Comparison of ENCODE assay signal across 33 cellular contexts in the genomic region with DNA sequence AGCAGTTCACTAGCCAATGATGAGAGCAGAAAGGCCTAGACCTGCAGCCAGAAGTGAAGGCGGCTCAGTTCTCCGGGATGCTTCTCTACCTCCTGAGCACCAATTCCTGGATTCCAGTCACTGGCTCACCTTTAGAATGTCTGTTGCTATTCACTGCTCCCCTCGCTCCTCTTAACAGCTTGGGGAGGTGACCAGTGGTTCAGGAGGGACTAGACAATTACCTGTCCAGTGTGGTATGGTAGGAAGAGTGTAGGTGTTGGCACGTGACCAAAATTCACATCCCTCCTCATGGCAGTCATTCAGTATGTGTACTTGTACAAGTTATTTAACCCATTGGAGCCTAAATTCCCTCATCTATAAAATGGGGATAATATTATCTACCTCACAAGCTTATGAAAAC. TPM values are rescaled to one million over a fixed set of nuclear protein-coding genes. Genes with fewer than 3 reads are reported as not detected.
"Had no signal": no experiment of that assay in that cellular context is flagged by ENCODE, and none has a peak within 500 bp of the region (broad histone marks: within the 10 kb centered on the region; RNA-seq: fewer than 3 reads in every experiment).

No MANE protein-coding gene starts in this region.

- H3K9me3 ChIP-seq: ascending aorta, heart left ventricle, spleen, testis, vagina had no signal

- FAIRE-seq: endothelial cell of umbilical vein, kidney had no signal

- H3K9me3 Mint-ChIP-seq: activated CD4-positive, alpha-beta memory T cell treated with anti-CD3 and anti-CD28 coated beads, Interleukin-2, amount 10 ng/mL, durations not matched to agents 7 days and 5 days; activated CD4-positive, alpha-beta T cell treated with anti-CD3 and anti-CD28 coated beads, Interleukin-2, amount 10 ng/mL, durations not matched to agents 24 days and 14 days; activated naive CD8-positive, alpha-beta T cell treated with anti-CD3 and anti-CD28 coated beads, Interleukin-2, amount 10 ng/mL, durations not matched to agents 7 days and 5 days; activated T-cell treated with anti-CD3 and anti-CD28 coated beads, Interleukin-2, amount 50 U/mL, for 72 hours; brain; immature natural killer cell; naive thymus-derived CD4-positive, alpha-beta T cell; neural crest cell; T-helper 1 cell treated with Interleukin-12 subunit alpha and Interleukin-12 subunit beta and Interleukin-4 antibody, amounts not matched to agents 30 μg/mL and 1 μg/mL, for 36 hours; type B pancreatic cell had no signal

- H3K4me3 Mint-ChIP-seq: activated CD4-positive, alpha-beta memory T cell treated with anti-CD3 and anti-CD28 coated beads, Interleukin-2, amount 10 ng/mL, durations not matched to agents 7 days and 5 days; activated CD4-positive, alpha-beta T cell treated with anti-CD3 and anti-CD28 coated beads, Interleukin-2, amount 10 ng/mL, durations not matched to agents 24 days and 14 days; activated CD8-positive, alpha-beta memory T cell treated with anti-CD3 and anti-CD28 coated beads, Interleukin-2, amount 10 ng/mL, durations not matched to agents 7 days and 5 days; activated naive CD8-positive, alpha-beta T cell treated with anti-CD3 and anti-CD28 coated beads, Interleukin-2, amount 10 ng/mL, durations not matched to agents 7 days and 5 days; activated T-cell treated with anti-CD3 and anti-CD28 coated beads, Interleukin-2, amount 50 U/mL, for 72 hours; brain; immature natural killer cell; naive thymus-derived CD4-positive, alpha-beta T cell; neural crest cell; T-helper 1 cell treated with Interleukin-12 subunit alpha and Interleukin-12 subunit beta and Interleukin-4 antibody, amounts not matched to agents 30 μg/mL and 1 μg/mL, for 36 hours; type B pancreatic cell had no signal

- H3K4me3 ChIP-seq: ascending aorta, heart left ventricle, spleen, testis, vagina had no signal

- ATAC-seq: activated CD4-positive, CD25-positive, alpha-beta regulatory T cell treated with anti-CD3 and anti-CD28 coated beads, Interleukin-2, amount 50 U/mL, for 24 hours; activated CD8-positive, alpha-beta memory T cell treated with anti-CD3 and anti-CD28 coated beads, Interleukin-2, amount 10 ng/mL, durations not matched to agents 7 days and 5 days; activated T-cell treated with anti-CD3 and anti-CD28 coated beads, Interleukin-2, amount 50 U/mL, for 72 hours; heart left ventricle; naive thymus-derived CD4-positive, alpha-beta T cell; right cardiac atrium had no signal

- DNase-seq: activated CD4-positive, alpha-beta memory T cell treated with anti-CD3 and anti-CD28 coated beads, Interleukin-2, amount 10 ng/mL, durations not matched to agents 7 days and 5 days; activated CD4-positive, alpha-beta T cell treated with anti-CD3 and anti-CD28 coated beads, Interleukin-2, amount 10 ng/mL, durations not matched to agents 24 days and 14 days; activated CD8-positive, alpha-beta memory T cell treated with anti-CD3 and anti-CD28 coated beads, Interleukin-2, amount 10 ng/mL, durations not matched to agents 7 days and 5 days; activated effector memory CD4-positive, alpha-beta T cell treated with Interleukin-2 at 50 U/mL for 16 hours; activated naive CD4-positive, alpha-beta T cell treated with Interleukin-2 at 50 U/mL for 16 hours; activated naive CD8-positive, alpha-beta T cell treated with anti-CD3 and anti-CD28 coated beads, Interleukin-2, amount 10 ng/mL, durations not matched to agents 7 days and 5 days; activated T-cell treated with anti-CD3 and anti-CD28 coated beads for 4 hours; activated T-cell treated with anti-CD3 and anti-CD28 coated beads, Interleukin-2, amount 50 U/mL, for 72 hours; cortex of kidney; foreskin fibroblast; heart left ventricle; hypothalamus; immature natural killer cell; midbrain; naive thymus-derived CD4-positive, alpha-beta T cell; occipital lobe; right cardiac atrium; spleen; stimulated activated naive CD4-positive, alpha-beta T cell treated with Interleukin-2 at 50 U/mL for 16 hours; SW 1271; T1000; testis; WERI-Rb-1 had no signal

- H3K4me1 Mint-ChIP-seq: neural crest cell had no signal

- H3K27me3 ChIP-seq: ascending aorta, heart left ventricle, spleen, testis, vagina had no signal

- H3K4me1 ChIP-seq: ascending aorta had no signal

- H3K27me3 Mint-ChIP-seq: activated CD4-positive, alpha-beta memory T cell treated with anti-CD3 and anti-CD28 coated beads, Interleukin-2, amount 10 ng/mL, durations not matched to agents 7 days and 5 days; activated CD4-positive, alpha-beta T cell treated with anti-CD3 and anti-CD28 coated beads, Interleukin-2, amount 10 ng/mL, durations not matched to agents 24 days and 14 days; activated CD8-positive, alpha-beta memory T cell treated with anti-CD3 and anti-CD28 coated beads, Interleukin-2, amount 10 ng/mL, durations not matched to agents 7 days and 5 days; activated naive CD8-positive, alpha-beta T cell treated with anti-CD3 and anti-CD28 coated beads, Interleukin-2, amount 10 ng/mL, durations not matched to agents 7 days and 5 days; brain; naive thymus-derived CD4-positive, alpha-beta T cell; type B pancreatic cell had no signal

- H3K27ac ChIP-seq: ascending aorta, heart left ventricle, spleen, testis, vagina, WERI-Rb-1 had no signal

- H3K27ac Mint-ChIP-seq: activated CD4-positive, alpha-beta memory T cell treated with anti-CD3 and anti-CD28 coated beads, Interleukin-2, amount 10 ng/mL, durations not matched to agents 7 days and 5 days; activated CD4-positive, alpha-beta T cell treated with anti-CD3 and anti-CD28 coated beads, Interleukin-2, amount 10 ng/mL, durations not matched to agents 24 days and 14 days; activated CD8-positive, alpha-beta memory T cell treated with anti-CD3 and anti-CD28 coated beads, Interleukin-2, amount 10 ng/mL, durations not matched to agents 7 days and 5 days; activated naive CD8-positive, alpha-beta T cell treated with anti-CD3 and anti-CD28 coated beads, Interleukin-2, amount 10 ng/mL, durations not matched to agents 7 days and 5 days; activated T-cell treated with anti-CD3 and anti-CD28 coated beads, Interleukin-2, amount 50 U/mL, for 72 hours; type B pancreatic cell had no signal

RNA-seq across cellular contexts. Expression of gene THRSP, which starts 4.0 kb away (rescaled TPM):
- total RNA-seq: activated CD4-positive, alpha-beta memory T cell treated with anti-CD3 and anti-CD28 coated beads, Interleukin-2, amount 10 ng/mL, durations not matched to agents 7 days and 5 days; activated CD4-positive, alpha-beta T cell treated with anti-CD3 and anti-CD28 coated beads, Interleukin-2, amount 10 ng/mL, durations not matched to agents 24 days and 14 days; activated CD8-positive, alpha-beta memory T cell treated with anti-CD3 and anti-CD28 coated beads, Interleukin-2, amount 10 ng/mL, durations not matched to agents 7 days and 5 days; activated naive CD8-positive, alpha-beta T cell treated with anti-CD3 and anti-CD28 coated beads, Interleukin-2, amount 10 ng/mL, durations not matched to agents 7 days and 5 days; activated T-cell treated with anti-CD3 and anti-CD28 coated beads, Interleukin-2, amount 50 U/mL, for 72 hours; ascending aorta; endothelial cell of umbilical vein; kidney; naive thymus-derived CD4-positive, alpha-beta T cell; neural crest cell; occipital lobe; pulmonary artery endothelial cell; spleen; vagina had no signal
- polyA plus RNA-seq: endothelial cell of umbilical vein; naive thymus-derived CD4-positive, alpha-beta T cell had no signal
